21 cellular contexts compared by ENCODE assay signal in genomic region chr1:189033171-189033570, GRCh38.
DNase-seq lines count a peak whose midpoint lies in the region; ATAC-seq, FAIRE-seq and TF ChIP-seq lines count a peak whose summit lies in the region.
"Had no signal": no experiment of that assay in that cellular context is flagged by ENCODE, and none has a peak within 500 bp of the region (broad histone marks: within the 10 kb centered on the region; RNA-seq: fewer than 3 reads in every experiment).

No MANE protein-coding gene starts in this region.

- peaks cover under 1% of the 10 kb centered on the region; the same call in 2 of the 3 replicates for H3K4me1 ChIP-seq in A549
- H3K4me1 ChIP-seq in K562 (replicated peaks in 1 of 2; ENCODE audit: control insufficient read depth in 2 of 2, insufficient read depth in 2 of 2, low read length in 2 of 2): no peaks in the 10 kb centered on the region
- H3K4me1 ChIP-seq in GM23248 (ENCODE audit: insufficient read depth): no peaks in the 10 kb centered on the region
- H3K4me1 ChIP-seq: BE2C; BLaER1 treated with 17β-estradiol and CSF1 and Interleukin-3, amounts not matched to agents 10 nM and 100 nM had no signal

- no peak for TF ChIP-seq RAD21 in A549 (conservative IDR thresholded peaks at IDR 0.05 in 1 of 2, IDR thresholded peaks at IDR 0.05 in 1 of 2)
- TF ChIP-seq RAD21 in K562 (CRISPR knock-in tag; conservative IDR thresholded peaks at IDR 0.05 in 1 of 2, IDR thresholded peaks at IDR 0.05 in 1 of 2): no peak

- in situ Hi-C loops in K562 (cut with MboI) (no loop called here), GM23248 (cut with MboI) (no loop called here)

- no peaks in the 10 kb centered on the region for H3K79me2 ChIP-seq in K562 (ENCODE audit: control insufficient read depth, insufficient read depth, low read length)
- H3K79me2 ChIP-seq in GM23248 (ENCODE audit: insufficient read depth): no peaks in the 10 kb centered on the region

- no peak for TF ChIP-seq CTCF in A549 (IDR thresholded peaks at IDR 0.05)
- no peak for TF ChIP-seq CTCF in K562 (IDR thresholded peaks at IDR 0.05 in 2 of 3, conservative IDR thresholded peaks at IDR 0.05 in 1 of 3; ENCODE audit: insufficient read depth in 2 of 3, low read depth in 1 of 3, low read length in 3 of 3)

- H2AFZ ChIP-seq in K562 (ENCODE audit: low read depth, low read length): no peak overlapping the region
- H2AFZ ChIP-seq in GM23248: no peak overlapping the region

- TF ChIP-seq POLR2A in A549 (IDR thresholded peaks at IDR 0.05; ENCODE audit: low read length): no peak
- TF ChIP-seq POLR2A in K562 (conservative IDR thresholded peaks at IDR 0.05): no peak

- no peaks in the 10 kb centered on the region for H4K20me1 ChIP-seq in K562 (replicated peaks; ENCODE audit: control insufficient read depth, insufficient read depth, low read length)
- H4K20me1 ChIP-seq in GM23248 (ENCODE audit: insufficient read depth): no peaks in the 10 kb centered on the region
- H4K20me1 ChIP-seq: BLaER1 treated with 17β-estradiol and CSF1 and Interleukin-3, amounts not matched to agents 10 nM and 100 nM had no signal

- H3K27ac ChIP-seq in A549: no peak overlapping the region
- H3K27ac ChIP-seq in K562 (ENCODE audit: extremely low read depth, low read depth, low read length): no peak overlapping the region
- H3K27ac ChIP-seq in GM23248: no peak overlapping the region
- H3K27ac ChIP-seq: BLaER1 treated with 17β-estradiol and CSF1 and Interleukin-3, amounts not matched to agents 10 nM and 100 nM had no signal

- H3K9me1 ChIP-seq in K562 (ENCODE audit: control insufficient read depth, insufficient read depth, low read length): no peaks in the 10 kb centered on the region

- intact Hi-C loops in K562 (cut with micrococcal nuclease): no loop called here

- TF ChIP-seq EP300 in A549 (IDR thresholded peaks at IDR 0.05) (no peak), K562 (IDR thresholded peaks at IDR 0.05; ENCODE audit: low read length) (no peak)

- no peaks in the 10 kb centered on the region for H3K9me2 ChIP-seq in GM23248 (ENCODE audit: insufficient read depth)

- H3K36me3 ChIP-seq in K562 (ENCODE audit: control insufficient read depth, insufficient read depth, low read length): no peaks in the 10 kb centered on the region
- no peaks in the 10 kb centered on the region for H3K36me3 ChIP-seq in GM23248 (ENCODE audit: low read depth)
- H3K36me3 ChIP-seq: BE2C; BLaER1 treated with 17β-estradiol and CSF1 and Interleukin-3, amounts not matched to agents 10 nM and 100 nM had no signal

- POLR2A ChIA-PET in A549 (lab: Yijun Ruan, JAX) (no interaction called here), K562 (lab: Yijun Ruan, JAX) (no interaction called here)

- no peak overlapping the region for H3K4me2 ChIP-seq in A549
- no peak overlapping the region for H3K4me2 ChIP-seq in K562 (ENCODE audit: insufficient read depth, low read length)
- no peak overlapping the region for H3K4me2 ChIP-seq in GM23248 (ENCODE audit: unreplicated experiment)
- H3K4me2 ChIP-seq: BLaER1 treated with 17β-estradiol and CSF1 and Interleukin-3, amounts not matched to agents 10 nM and 100 nM had no signal

- FAIRE-seq in A204.1 (lab: Jason Lieb, UNC) (peak; percentile 29), A549 (lab: Jason Lieb, UNC) (no peak), K562 (lab: Jason Lieb, UNC) (no peak)
- FAIRE-seq: GM12878, GM19239 had no signal

- CTCF ChIA-PET in A549 (lab: Yijun Ruan, JAX): no interaction called here
- CTCF ChIA-PET in K562 (lab: Yijun Ruan, JAX; ENCODE audit: low intra/inter-chr PET ratio): no interaction called here

- no peak overlapping the region for H3K4me3 ChIP-seq in A549
- no peak overlapping the region for H3K4me3 ChIP-seq in K562
- H3K4me3 ChIP-seq in GM23248: no peak overlapping the region
- H3K4me3 ChIP-seq: BLaER1 treated with 17β-estradiol and CSF1 and Interleukin-3, amounts not matched to agents 10 nM and 100 nM; GM12878 had no signal

- ATAC-seq in A549: no peak
- ATAC-seq in K562: no peak
- ATAC-seq: GM12878 had no signal

- H3K9me3 ChIP-seq in A549 (no peaks in the 10 kb centered on the region), K562 (replicated peaks; ENCODE audit: control insufficient read depth, insufficient read depth, low read depth, low read length) (no peaks in the 10 kb centered on the region), GM23248 (ENCODE audit: low read depth) (no peaks in the 10 kb centered on the region)
- H3K9me3 ChIP-seq: BE2C; BLaER1 treated with 17β-estradiol and CSF1 and Interleukin-3, amounts not matched to agents 10 nM and 100 nM had no signal

- H3F3A ChIP-seq in GM23248 (ENCODE audit: insufficient read depth): no peaks in the 10 kb centered on the region

- BruUV-seq in K562 (replicated peaks; lab: Mats Ljungman, UMichigan): no TSS peak

- no peak for DNase-seq in A549 (ENCODE audit: low read depth in 1 of 2, low spot score in 1 of 2)
- DNase-seq in K562 (ENCODE audit: extremely low read depth in 1 of 4, low spot score in 3 of 4): no peak
- no peak for DNase-seq in GM23248
- no peak for DNase-seq in OCI-M2 (lab: John Stamatoyannopoulos, UW; ENCODE audit: unreplicated experiment)
- no peak for DNase-seq in NCI-H524 (lab: John Stamatoyannopoulos, UW)
- DNase-seq: ACHN; AML-193; BE2C; CD4-positive, alpha-beta T cell; CD8-positive, alpha-beta memory T cell; DMS 273 treated with DMSO at 0.1 percent for 48 hours; DMS79; EL; GDM1; GOT3; H7; HCEC 1CT had no signal

- no peaks in the 10 kb centered on the region for H3K27me3 ChIP-seq in K562 (ENCODE audit: control insufficient read depth in 2 of 2, insufficient read depth in 2 of 2, low read length in 2 of 2)
- H3K27me3 ChIP-seq in GM23248 (replicated peaks; ENCODE audit: insufficient read depth): no peaks in the 10 kb centered on the region
- H3K27me3 ChIP-seq: BE2C; BLaER1 treated with 17β-estradiol and CSF1 and Interleukin-3, amounts not matched to agents 10 nM and 100 nM had no signal

- H3K9ac ChIP-seq in K562 (ENCODE audit: insufficient read depth in 1 of 2, low read depth in 2 of 2, low read length in 2 of 2): no peak overlapping the region
- H3K9ac ChIP-seq in GM23248: no peak overlapping the region
- H3K9ac ChIP-seq: BLaER1 treated with 17β-estradiol and CSF1 and Interleukin-3, amounts not matched to agents 10 nM and 100 nM had no signal

TF ChIP-seq in A549, 52 proteins besides CTCF, POLR2A, EP300 and RAD21:
- TF ChIP-seq MAFK (IDR thresholded peaks at IDR 0.05; ENCODE audit: partially characterized antibody): peak; percentile 92
- TF ChIP-seq ZFP36 (IDR thresholded peaks at IDR 0.05; ENCODE audit: borderline replicate concordance, partially characterized antibody): no peak

TF ChIP-seq in K562, 482 proteins besides CTCF, POLR2A, EP300 and RAD21:
- TF ChIP-seq C11orf30 (IDR thresholded peaks at IDR 0.05; ENCODE audit: low read depth) (peak; percentile 57; the same call in 1 of the 2 replicates), ZFP91 (CRISPR knock-in tag; IDR thresholded peaks at IDR 0.05) (no peak), ZBTB34 (CRISPR knock-in tag; IDR thresholded peaks at IDR 0.05) (no peak), MAFF (IDR thresholded peaks at IDR 0.05; ENCODE audit: low read length) (peak; percentile 91), ZNF174 (CRISPR knock-in tag; IDR thresholded peaks at IDR 0.05) (no peak), ZNF316 (IDR thresholded peaks at IDR 0.05) (peak; percentile 78), MAFG (tag; conservative IDR thresholded peaks at IDR 0.05) (peak; percentile 59), MAFK (IDR thresholded peaks at IDR 0.05; ENCODE audit: low read length) (peak; percentile 93), ZBTB12 (CRISPR knock-in tag; IDR thresholded peaks at IDR 0.05) (no peak)
